8 cellular contexts compared by ENCODE assay signal in the genomic region with DNA sequence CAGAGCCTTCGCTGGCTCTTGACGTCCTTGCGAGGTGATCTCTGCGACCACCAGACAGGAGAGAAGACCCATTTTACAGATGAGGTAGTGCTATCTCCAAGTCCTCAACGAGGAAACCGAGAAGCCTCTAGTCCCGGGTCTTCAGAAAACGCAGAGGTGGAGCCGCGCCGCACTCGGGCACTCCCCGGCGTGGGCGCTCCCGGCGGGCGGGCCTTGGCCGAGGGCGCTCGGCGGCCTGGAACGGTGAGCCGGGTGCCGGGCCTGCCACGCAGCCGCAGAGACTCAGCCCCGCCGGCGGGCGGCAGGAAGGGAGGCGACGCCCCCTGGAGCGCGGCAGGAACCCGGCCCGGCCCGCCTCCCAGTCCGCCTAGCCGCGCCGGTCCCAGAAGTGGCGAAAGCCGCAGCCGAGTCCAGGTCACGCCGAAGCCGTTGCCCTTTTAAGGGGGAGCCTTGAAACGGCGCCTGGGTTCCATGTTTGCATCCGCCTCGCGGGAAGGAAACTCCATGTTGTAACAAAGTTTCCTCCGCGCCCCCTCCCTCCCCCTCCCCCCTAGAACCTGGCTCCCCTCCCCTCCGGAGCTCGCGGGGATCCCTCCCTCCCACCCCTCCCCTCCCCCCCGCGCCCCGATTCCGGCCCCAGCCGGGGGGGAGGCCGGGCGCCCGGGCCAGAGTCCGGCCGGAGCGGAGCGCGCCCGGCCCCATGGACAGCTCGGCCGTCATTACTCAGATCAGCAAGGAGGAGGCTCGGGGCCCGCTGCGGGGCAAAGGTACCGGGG. TPM values are rescaled to one million over a fixed set of nuclear protein-coding genes. Genes with fewer than 3 reads are reported as not detected.
A peak's percentile ranks its signal among the peaks of the same experiment; 100 is the strongest.
DNase-seq lines count a peak whose midpoint lies in the region; ATAC-seq and TF ChIP-seq lines count a peak whose summit lies in the region.

A gene with protein sequence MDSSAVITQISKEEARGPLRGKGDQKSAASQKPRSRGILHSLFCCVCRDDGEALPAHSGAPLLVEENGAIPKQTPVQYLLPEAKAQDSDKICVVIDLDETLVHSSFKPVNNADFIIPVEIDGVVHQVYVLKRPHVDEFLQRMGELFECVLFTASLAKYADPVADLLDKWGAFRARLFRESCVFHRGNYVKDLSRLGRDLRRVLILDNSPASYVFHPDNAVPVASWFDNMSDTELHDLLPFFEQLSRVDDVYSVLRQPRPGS (plus strand): TSS at position 478 of the 776 bp plus-strand sequence. CDS start 223 bp downstream, at position 701.

- no peaks in the 10 kb centered on the region for H3K9me3 Mint-ChIP-seq in activated T-cell treated with anti-CD3 and anti-CD28 coated beads, Interleukin-2, amount 50 U/mL, for 4 hours

- H3K4me1 ChIP-seq in Panc1 (ENCODE audit: control insufficient read depth, insufficient read depth, low read length) = peaks cover 49% of the 10 kb centered on the region
- H3K4me1 ChIP-seq in esophagus (ENCODE audit: control insufficient read depth in 2 of 2, insufficient read depth in 2 of 2, low read length in 1 of 2) = peaks cover 0 to 23% of the 10 kb centered on the region in 2 donors
- H3K4me1 ChIP-seq in muscle layer of colon (ENCODE audit: insufficient read depth, low read length) = peaks cover 32% of the 10 kb centered on the region

- peak within 1 kb of the TSS; percentile 98 for H3K27ac ChIP-seq in Panc1 (ENCODE audit: low read length)
- peak within 1 kb of the TSS; percentile 99 to 100 for H3K27ac ChIP-seq in esophagus (ENCODE audit: low read depth in 2 of 2, low read length in 1 of 2)
- peak within 1 kb of the TSS; percentile 99 for H3K27ac ChIP-seq in muscle layer of colon (ENCODE audit: low read depth, low read length)

- intact Hi-C loops in Panc1 (cut with micrococcal nuclease; ENCODE audit: unreplicated experiment) = no loop called here

- peaks cover 3% of the 10 kb centered on the region for H3K36me3 Mint-ChIP-seq in activated T-cell treated with anti-CD3 and anti-CD28 coated beads, Interleukin-2, amount 50 U/mL, for 4 hours (ENCODE audit: insufficient read depth)

- peak; percentile 65 for DNase-seq in DMS114 treated with DMSO at 0.1 percent for 48 hours (lab: John Stamatoyannopoulos, UW; ENCODE audit: unreplicated experiment)
- peak; percentile 94 for DNase-seq in Jurkat, Clone E6-1 (ENCODE audit: low read depth, low spot score)
- no peak for DNase-seq in Panc1 (ENCODE audit: low read depth, low spot score)
- peak; percentile 87 for DNase-seq in activated T-cell treated with anti-CD3 and anti-CD28 coated beads, Interleukin-2, amount 50 U/mL, for 4 hours
- peak; percentile 80 for DNase-seq in stimulated activated CD8-positive, alpha-beta memory T cell treated with anti-CD3 and anti-CD28 coated beads, Interleukin-7, amount 100 ng/mL, for 24 hours (ENCODE audit: low read depth)

- peak within 1 kb of the TSS; percentile 70 for H3K4me3 ChIP-seq in Jurkat, Clone E6-1 (ENCODE audit: low read length)
- H3K4me3 ChIP-seq in Panc1 (ENCODE audit: low read depth in 2 of 2, low read length in 2 of 2) = peak within 1 kb of the TSS; percentile 76 to 78
- H3K4me3 ChIP-seq in esophagus (ENCODE audit: low read depth in 1 of 2, low read length in 2 of 2) = peak within 1 kb of the TSS; percentile 83 to 88
- H3K4me3 ChIP-seq in muscle layer of colon (ENCODE audit: low read depth in 1 of 2, low read length in 2 of 2) = peak within 1 kb of the TSS; percentile 79 to 83

- peak within 1 kb of the TSS; percentile 90 for H3K4me3 Mint-ChIP-seq in activated T-cell treated with anti-CD3 and anti-CD28 coated beads, Interleukin-2, amount 50 U/mL, for 4 hours

- no TSS peak for BruUV-seq in Panc1 (replicated peaks; lab: Mats Ljungman, UMichigan)

- peaks cover 49% of the 10 kb centered on the region for H3K4me1 Mint-ChIP-seq in activated T-cell treated with anti-CD3 and anti-CD28 coated beads, Interleukin-2, amount 50 U/mL, for 4 hours (ENCODE audit: low read depth)

- CTCF ChIA-PET in Panc1 (lab: Charles Lee) = interaction anchor here (0.6 kb wide), 1 partner anchor 32 kb away, joined by 6 read pairs; no protein-coding TSS in a partner anchor

- H3K27me3 ChIP-seq in Panc1 (ENCODE audit: control insufficient read depth, insufficient read depth, low read length) (no peaks in the 10 kb centered on the region), esophagus (ENCODE audit: control insufficient read depth in 1 of 2, insufficient read depth in 2 of 2, low read length in 2 of 2) (no peaks in the 10 kb centered on the region), muscle layer of colon (ENCODE audit: control insufficient read depth in 1 of 2, insufficient read depth in 2 of 2, low read length in 2 of 2) (no peaks in the 10 kb centered on the region)

- H3K9me3 ChIP-seq in Panc1 (ENCODE audit: control insufficient read depth, insufficient read depth, low read depth, low read length) (no peaks in the 10 kb centered on the region), esophagus (ENCODE audit: control insufficient read depth in 2 of 2, insufficient read depth in 1 of 2, low read depth in 1 of 2, low read length in 1 of 2) (no peaks in the 10 kb centered on the region), muscle layer of colon (ENCODE audit: low read length) (no peaks in the 10 kb centered on the region)

- TF ChIP-seq CTCF in Panc1 (IDR thresholded peaks at IDR 0.05) = no peak

- no peaks in the 10 kb centered on the region for H3K27me3 Mint-ChIP-seq in activated T-cell treated with anti-CD3 and anti-CD28 coated beads, Interleukin-2, amount 50 U/mL, for 4 hours (ENCODE audit: low read depth)

- in situ Hi-C loops in Panc1 (cut with HindIII; ENCODE audit: low pct_unique_long_range_greater_than_20kb, low sequenced_read_pairs) = no loop called here

- 0% methylated on average over 55 to 76 of the region's 78 CpGs for WGBS in esophagus, 2 donors

- no peaks in the 10 kb centered on the region; the same call in none of the 2 replicates for H3K36me3 ChIP-seq in Panc1 (ENCODE audit: control insufficient read depth, insufficient read depth, low read length)
- peaks cover 9 to 31% of the 10 kb centered on the region in 2 donors for H3K36me3 ChIP-seq in esophagus (ENCODE audit: control insufficient read depth in 2 of 2, insufficient read depth in 2 of 2, low read length in 1 of 2)
- H3K36me3 ChIP-seq in muscle layer of colon (ENCODE audit: insufficient read depth, low read length) = peaks cover 29% of the 10 kb centered on the region

- peak; percentile 30 for ATAC-seq in GM21576 (IDR thresholded peaks at IDR 0.05; ENCODE audit: unreplicated experiment)
- peak; percentile 56 for ATAC-seq in Panc1
- peak; percentile 28 to 42 for ATAC-seq in activated T-cell treated with anti-CD3 and anti-CD28 coated beads, Interleukin-2, amount 50 U/mL, for 4 hours

- POLR2A ChIA-PET in Panc1 (lab: Charles Lee) = no interaction called here

- peak within 1 kb of the TSS; percentile 65 for H3K9ac ChIP-seq in muscle layer of colon (ENCODE audit: low read length)

RNA-seq across cellular contexts. Expression of the gene that starts here (rescaled TPM):
- 86.8 TPM for polyA plus RNA-seq in Jurkat, Clone E6-1 (2012; ENCODE audit: insufficient read depth, insufficient read length)
- total RNA-seq in Panc1 (2021; ENCODE audit: unreplicated experiment) = 128 TPM
- polyA plus RNA-seq in Panc1 (2012; ENCODE audit: insufficient read length) = 124 TPM
- 10 to 100 TPM; 42.8 to 58.0 (median 52.7) TPM for total RNA-seq in activated T-cell treated with anti-CD3 and anti-CD28 coated beads, Interleukin-2, amount 50 U/mL, for 4 hours
- 10 to 100 TPM; 59.1 to 76.9 TPM for polyA plus RNA-seq in esophagus
